ENCODE assay signal across 17 cellular contexts in genomic region chr10:91690412-91690811, GRCh38. TPM values are rescaled to one million over a fixed set of nuclear protein-coding genes. Genes with fewer than 3 reads are reported as not detected.
A peak's percentile ranks its signal among the peaks of the same experiment; 100 is the strongest.
DNase-seq lines count a peak whose midpoint lies in the region; ATAC-seq and TF ChIP-seq lines count a peak whose summit lies in the region.
"Had no signal": no experiment of that assay in that cellular context is flagged by ENCODE, and none has a peak within 500 bp of the region (broad histone marks: within the 10 kb centered on the region; RNA-seq: fewer than 3 reads in every experiment).

No MANE protein-coding gene starts in this region.

- no peak for TF ChIP-seq CTCF in GM23338 (conservative IDR thresholded peaks at IDR 0.05; ENCODE audit: low read depth in 2 of 2)
- no peak for TF ChIP-seq CTCF in ascending aorta (IDR thresholded peaks at IDR 0.05)
- no peak for TF ChIP-seq CTCF in glutamatergic neuron (IDR thresholded peaks at IDR 0.05; ENCODE audit: partially characterized antibody, unreplicated experiment)
- TF ChIP-seq CTCF in stomach (IDR thresholded peaks at IDR 0.05), result no peak

- no peaks in the 10 kb centered on the region for H3K79me2 ChIP-seq in GM23338 (replicated peaks; ENCODE audit: insufficient read depth)

- H3K4me3 Mint-ChIP-seq in GM23338 (no peak overlapping the region), glutamatergic neuron (ENCODE audit: unreplicated experiment) (no peak overlapping the region)
- H3K4me3 Mint-ChIP-seq in activated CD4-positive, alpha-beta T cell treated with anti-CD3 and anti-CD28 coated beads, Interleukin-2, amount 10 ng/mL, durations not matched to agents 7 days and 5 days, result no peak overlapping the region
- H3K4me3 Mint-ChIP-seq: CD4-positive, CD25-positive, alpha-beta regulatory T cell had no signal

- H3K27ac Mint-ChIP-seq in GM23338, result no peak overlapping the region
- H3K27ac Mint-ChIP-seq in glutamatergic neuron (ENCODE audit: unreplicated experiment), result peak overlapping the region; percentile 54
- H3K27ac Mint-ChIP-seq in activated CD4-positive, alpha-beta T cell treated with anti-CD3 and anti-CD28 coated beads, Interleukin-2, amount 10 ng/mL, durations not matched to agents 7 days and 5 days, result no peak overlapping the region

- peak overlapping the region; percentile 88 for H2AFZ ChIP-seq in GM23338

- no peak for TF ChIP-seq EP300 in stomach (IDR thresholded peaks at IDR 0.05)

- H3K4me1 Mint-ChIP-seq in GM23338 (peaks cover 5% of the 10 kb centered on the region; the same call in 2 of the 3 replicates), glutamatergic neuron (ENCODE audit: low read depth, unreplicated experiment) (peaks cover 33% of the 10 kb centered on the region)
- H3K4me1 Mint-ChIP-seq in activated CD4-positive, alpha-beta T cell treated with anti-CD3 and anti-CD28 coated beads, Interleukin-2, amount 10 ng/mL, durations not matched to agents 7 days and 5 days, result peaks cover 5% of the 10 kb centered on the region
- H3K4me1 Mint-ChIP-seq: CD4-positive, CD25-positive, alpha-beta regulatory T cell had no signal

- no peaks in the 10 kb centered on the region for H3K4me1 ChIP-seq in GM23338 (ENCODE audit: insufficient read depth)
- H3K4me1 ChIP-seq in ascending aorta, result peaks cover 6 to 11% of the 10 kb centered on the region in 2 donors
- H3K4me1 ChIP-seq in stomach, result peaks cover 0 to 8% (median 4%) of the 10 kb centered on the region in 4 donors

- H3K36me3 Mint-ChIP-seq in GM23338 (ENCODE audit: low read depth) (no peaks in the 10 kb centered on the region), glutamatergic neuron (ENCODE audit: unreplicated experiment) (no peaks in the 10 kb centered on the region)
- no peaks in the 10 kb centered on the region for H3K36me3 Mint-ChIP-seq in activated CD4-positive, alpha-beta T cell treated with anti-CD3 and anti-CD28 coated beads, Interleukin-2, amount 10 ng/mL, durations not matched to agents 7 days and 5 days (ENCODE audit: low read depth)
- H3K36me3 Mint-ChIP-seq: CD4-positive, CD25-positive, alpha-beta regulatory T cell had no signal

- H4K20me1 ChIP-seq in GM23338 (replicated peaks; ENCODE audit: insufficient read depth), result no peaks in the 10 kb centered on the region

- no peaks in the 10 kb centered on the region for H3K9me3 ChIP-seq in ascending aorta
- H3K9me3 ChIP-seq in stomach, result no peaks in the 10 kb centered on the region
- H3K9me3 ChIP-seq: A549 had no signal

- H3K27me3 Mint-ChIP-seq in GM23338 (ENCODE audit: insufficient read depth, low read depth, poor library complexity) (no peaks in the 10 kb centered on the region), glutamatergic neuron (ENCODE audit: unreplicated experiment) (peaks cover 2% of the 10 kb centered on the region)
- H3K27me3 Mint-ChIP-seq in activated CD4-positive, alpha-beta T cell treated with anti-CD3 and anti-CD28 coated beads, Interleukin-2, amount 10 ng/mL, durations not matched to agents 7 days and 5 days, result peaks cover 5% of the 10 kb centered on the region
- H3K27me3 Mint-ChIP-seq: CD4-positive, CD25-positive, alpha-beta regulatory T cell had no signal

- no peak for ATAC-seq in GM23338
- no peak for ATAC-seq in HG03025 (IDR thresholded peaks at IDR 0.05; ENCODE audit: low FRiP score, unreplicated experiment)
- ATAC-seq: A549 had no signal

- H3K4me2 ChIP-seq in GM23338, result no peak overlapping the region
- H3K4me2 ChIP-seq: A549 had no signal

- no peaks in the 10 kb centered on the region for H3F3A ChIP-seq in GM23338 (replicated peaks; ENCODE audit: low read depth)

- H3K4me3 ChIP-seq in GM23338, result no peak overlapping the region
- H3K4me3 ChIP-seq in ascending aorta, result no peak overlapping the region
- no peak overlapping the region for H3K4me3 ChIP-seq in stomach
- H3K4me3 ChIP-seq: A549 had no signal

- H3K27me3 ChIP-seq in GM23338 (ENCODE audit: insufficient read depth) (no peaks in the 10 kb centered on the region), ascending aorta (no peaks in the 10 kb centered on the region), stomach (no peaks in the 10 kb centered on the region)

- intact Hi-C loops in ascending aorta (cut with DNase I), result loop anchor here (5.0 kb wide), 1 partner anchor 48 kb away; no protein-coding TSS in a partner anchor
- intact Hi-C loops in stomach (cut with DNase I; ENCODE audit: low total_unique reads), result no loop called here

- CTCF ChIA-PET in activated CD4-positive, alpha-beta T cell treated with anti-CD3 and anti-CD28 coated beads, Interleukin-2, amount 10 ng/mL, durations not matched to agents 7 days and 5 days (lab: Charles Lee), result interaction anchor here (1.3 kb wide), 1 partner anchor 12 kb away, joined by 3 read pairs; no protein-coding TSS in a partner anchor

- H3K9me2 ChIP-seq in GM23338 (ENCODE audit: insufficient read depth), result 0 out of 2 replicates have a peak, but pooled peaks cover 6% of the 10 kb centered on the region

- H3K9me3 Mint-ChIP-seq in GM23338, result no peaks in the 10 kb centered on the region
- peaks cover 4% of the 10 kb centered on the region for H3K9me3 Mint-ChIP-seq in glutamatergic neuron (ENCODE audit: unreplicated experiment)
- H3K9me3 Mint-ChIP-seq in activated CD4-positive, alpha-beta T cell treated with anti-CD3 and anti-CD28 coated beads, Interleukin-2, amount 10 ng/mL, durations not matched to agents 7 days and 5 days, result no peaks in the 10 kb centered on the region

- H3K27ac ChIP-seq in GM23338 (ENCODE audit: low read depth) (no peak overlapping the region), ascending aorta (peak overlapping the region; percentile 74 to 80), stomach (no peak overlapping the region)

- POLR2A ChIA-PET in activated CD4-positive, alpha-beta T cell treated with anti-CD3 and anti-CD28 coated beads, Interleukin-2, amount 10 ng/mL, durations not matched to agents 7 days and 5 days (lab: Charles Lee), result no interaction called here

- TF ChIP-seq POLR2A in stomach (IDR thresholded peaks at IDR 0.05), result no peak

- H3K36me3 ChIP-seq in GM23338 (ENCODE audit: insufficient read depth) (no peaks in the 10 kb centered on the region), ascending aorta (no peaks in the 10 kb centered on the region), stomach (no peaks in the 10 kb centered on the region)

- 32 to 63% (median 59%) methylated on average over 3 of the region's 3 CpGs for WGBS in stomach, 5 donors

- DNase-seq in GM23338 (ENCODE audit: low spot score) (no peak), ascending aorta (ENCODE audit: low spot score in 2 of 2) (no peak), glutamatergic neuron (no peak), stomach (peak; percentile 35), NCI-H2029 (lab: John Stamatoyannopoulos, UW) (no peak), T-helper 1 cell (no peak)
- DNase-seq in activated CD4-positive, alpha-beta T cell treated with anti-CD3 and anti-CD28 coated beads, Interleukin-2, amount 10 ng/mL, durations not matched to agents 7 days and 5 days, result no peak
- DNase-seq: Calu3; CD4-positive, CD25-positive, alpha-beta regulatory T cell; NCI-H1048; NCI-H146; NCI-H2107; NCI-H446 treated with DMSO at 0.1 percent for 48 hours; NCI-H748 treated with DMSO at 0.1 percent for 48 hours had no signal

TF ChIP-seq in GM23338, 12 proteins besides CTCF, POLR2A, EP300 and RAD21 (continues in another document):
- TF ChIP-seq ZNF114 (CRISPR knock-in tag; IDR thresholded peaks at IDR 0.05) (no peak), JUNB (IDR thresholded peaks at IDR 0.05; ENCODE audit: unreplicated experiment) (no peak), ETS1 (IDR thresholded peaks at IDR 0.05) (no peak), ZNF331 (CRISPR knock-in tag; IDR thresholded peaks at IDR 0.05; ENCODE audit: low read depth) (no peak), NANOG (IDR thresholded peaks at IDR 0.05; ENCODE audit: borderline replicate concordance) (no peak), EZH2 (IDR thresholded peaks at IDR 0.05; ENCODE audit: low read depth, unreplicated experiment) (no peak), POLR2AphosphoS5 (IDR thresholded peaks at IDR 0.05; ENCODE audit: low read depth) (no peak), EZH2phosphoT487 (IDR thresholded peaks at IDR 0.05; ENCODE audit: unreplicated experiment) (no peak)

RNA-seq across cellular contexts. Expression of gene PPP1R3C, which starts 57.5 kb away (rescaled TPM):
- 1.6 and 1.8 TPM in 2 replicates for total RNA-seq in GM23338 (2014; rRNA removed; shearing (Covaris generic))
- polyA plus RNA-seq in GM23338 (2016; fragmentation: Nextera tagmentation; extraction: Ambion mirVana), result 0.91 and 0.94 TPM in 2 replicates
- total RNA-seq in ascending aorta, result 2.0 TPM
- total RNA-seq in glutamatergic neuron (ENCODE audit: unreplicated experiment), result 19.4 TPM
- 10 to 100 TPM in 3 of 5 donors, 1 to 10 TPM in 2; 1.2 to 50.0 (median 12.8) TPM for total RNA-seq in stomach
- 10 to 100 TPM in 2 of 3 donors, 1 to 10 TPM in 1; 8.4 to 21.1 (median 13.9) TPM for polyA plus RNA-seq in stomach
- total RNA-seq in activated CD4-positive, alpha-beta T cell treated with anti-CD3 and anti-CD28 coated beads, Interleukin-2, amount 10 ng/mL, durations not matched to agents 7 days and 5 days, result not detected
- total RNA-seq: CD4-positive, CD25-positive, alpha-beta regulatory T cell; HT-29 had no signal
- polyA plus RNA-seq: CD4-positive, CD25-positive, alpha-beta regulatory T cell had no signal

Comparison
In these comparisons a context has a peak if more than half of its experiments do, and no peak if none do; other contexts are left out.
1. H3K27ac ChIP-seq: peak in ascending aorta (2 of 2); none in GM23338 (single experiment) and stomach (0 of 5).